Comparison of ENCODE assay signal across 8 cellular contexts in genomic region chr1:154191990-154192450, GRCh38. TPM values are rescaled to one million over a fixed set of nuclear protein-coding genes. Genes with fewer than 3 reads are reported as not detected.
DNase-seq lines count a peak whose midpoint lies in the region; ATAC-seq lines count a peak whose summit lies in the region.

Gene TPM3 (minus strand): TSS chr1:154192100. CDS start chr1:154192018, 82 bp downstream.

- H3K27ac Mint-ChIP-seq in activated CD8-positive, alpha-beta T cell treated with anti-CD3 and anti-CD28 coated beads, Interleukin-2, amount 10 ng/mL, durations not matched to agents 7 days and 5 days, result no peak within 1 kb of the TSS
- H3K27ac Mint-ChIP-seq in stimulated activated naive B cell treated with anti-CD40 and anti-IgM and Interleukin-4, amounts not matched to agents 10 μg/mL and 1 μg/mL and 100 μg/mL, for 72 hours, result no peak within 1 kb of the TSS

- peaks cover 49% of the 10 kb centered on the region for H3K27me3 Mint-ChIP-seq in activated CD8-positive, alpha-beta T cell treated with anti-CD3 and anti-CD28 coated beads, Interleukin-2, amount 10 ng/mL, durations not matched to agents 7 days and 5 days (ENCODE audit: low read depth)
- peaks cover 26 to 31% of the 10 kb centered on the region in 2 donors for H3K27me3 Mint-ChIP-seq in stimulated activated naive B cell treated with anti-CD40 and anti-IgM and Interleukin-4, amounts not matched to agents 10 μg/mL and 1 μg/mL and 100 μg/mL, for 72 hours

- H3K27ac ChIP-seq in iPS-20b (ENCODE audit: low read length), result no peak within 1 kb of the TSS

- peaks cover 12% of the 10 kb centered on the region; the same call in 1 of the 2 replicates for H3K4me1 ChIP-seq in iPS-20b (ENCODE audit: insufficient read depth, low read length)

- peak within 1 kb of the TSS; percentile 40; the same call in 1 of the 2 replicates for H3K9ac ChIP-seq in iPS-20b (ENCODE audit: low read depth, low read length)

- no peaks in the 10 kb centered on the region for H3K36me3 ChIP-seq in iPS-20b (ENCODE audit: insufficient read depth, low read depth, low read length)

- CTCF ChIA-PET in activated CD8-positive, alpha-beta T cell treated with anti-CD3 and anti-CD28 coated beads, Interleukin-2, amount 10 ng/mL, durations not matched to agents 7 days and 5 days (lab: Charles Lee), result interaction anchor here (1.0 to 1.8 kb wide), 3 partner anchors 12 to 143 kb away, joined by 3 to 5 read pairs (median 4); no protein-coding TSS in a partner anchor

- H3K4me3 ChIP-seq in iPS-20b (ENCODE audit: low read length), result no peak within 1 kb of the TSS

- no peaks in the 10 kb centered on the region for H3K36me3 Mint-ChIP-seq in activated CD8-positive, alpha-beta T cell treated with anti-CD3 and anti-CD28 coated beads, Interleukin-2, amount 10 ng/mL, durations not matched to agents 7 days and 5 days (ENCODE audit: low read depth)
- no peaks in the 10 kb centered on the region for H3K36me3 Mint-ChIP-seq in stimulated activated naive B cell treated with anti-CD40 and anti-IgM and Interleukin-4, amounts not matched to agents 10 μg/mL and 1 μg/mL and 100 μg/mL, for 72 hours

- no peak within 1 kb of the TSS for H3K4me3 Mint-ChIP-seq in activated CD8-positive, alpha-beta T cell treated with anti-CD3 and anti-CD28 coated beads, Interleukin-2, amount 10 ng/mL, durations not matched to agents 7 days and 5 days
- no peak within 1 kb of the TSS for H3K4me3 Mint-ChIP-seq in stimulated activated naive B cell treated with anti-CD40 and anti-IgM and Interleukin-4, amounts not matched to agents 10 μg/mL and 1 μg/mL and 100 μg/mL, for 72 hours

- ATAC-seq in activated CD8-positive, alpha-beta T cell treated with anti-CD3 and anti-CD28 coated beads, Interleukin-2, amount 10 ng/mL, durations not matched to agents 7 days and 5 days, result peak; percentile 31
- peak; percentile 59 to 80 for ATAC-seq in stimulated activated naive B cell treated with anti-CD40 and anti-IgM and Interleukin-4, amounts not matched to agents 10 μg/mL and 1 μg/mL and 100 μg/mL, for 72 hours (replicated peaks)
- ATAC-seq in HG02678 (IDR thresholded peaks at IDR 0.05; ENCODE audit: unreplicated experiment), result no peak

- DNase-seq in M059J (ENCODE audit: low read depth) (peak; percentile 15), SHP77 treated with DMSO at 0.1 percent for 48 hours (lab: John Stamatoyannopoulos, UW) (no peak), nucleus accumbens (lab: John Stamatoyannopoulos, UW) (no peak)
- no peak for DNase-seq in activated CD8-positive, alpha-beta T cell treated with anti-CD3 and anti-CD28 coated beads, Interleukin-2, amount 10 ng/mL, durations not matched to agents 7 days and 5 days
- DNase-seq in stimulated activated naive B cell treated with anti-CD40 and anti-IgM and Interleukin-4, amounts not matched to agents 10 μg/mL and 1 μg/mL and 100 μg/mL, for 72 hours, result no peak
- DNase-seq in stimulated activated CD4-positive, alpha-beta T cell treated with anti-CD3 and anti-CD28 coated beads, Interleukin-2, amount 100 ng/mL, for 24 hours, result no peak

- POLR2A ChIA-PET in activated CD8-positive, alpha-beta T cell treated with anti-CD3 and anti-CD28 coated beads, Interleukin-2, amount 10 ng/mL, durations not matched to agents 7 days and 5 days (lab: Charles Lee), result no interaction called here

- no peaks in the 10 kb centered on the region for H3K9me3 Mint-ChIP-seq in activated CD8-positive, alpha-beta T cell treated with anti-CD3 and anti-CD28 coated beads, Interleukin-2, amount 10 ng/mL, durations not matched to agents 7 days and 5 days (ENCODE audit: insufficient read depth)
- H3K9me3 Mint-ChIP-seq in stimulated activated naive B cell treated with anti-CD40 and anti-IgM and Interleukin-4, amounts not matched to agents 10 μg/mL and 1 μg/mL and 100 μg/mL, for 72 hours, result no peaks in the 10 kb centered on the region

- H3K4me1 Mint-ChIP-seq in activated CD8-positive, alpha-beta T cell treated with anti-CD3 and anti-CD28 coated beads, Interleukin-2, amount 10 ng/mL, durations not matched to agents 7 days and 5 days (ENCODE audit: low read depth), result peaks cover 8% of the 10 kb centered on the region
- H3K4me1 Mint-ChIP-seq in stimulated activated naive B cell treated with anti-CD40 and anti-IgM and Interleukin-4, amounts not matched to agents 10 μg/mL and 1 μg/mL and 100 μg/mL, for 72 hours, result peaks cover 9 to 16% of the 10 kb centered on the region in 2 donors

- peaks cover 10% of the 10 kb centered on the region; the same call in 1 of the 2 replicates for H3K27me3 ChIP-seq in iPS-20b (ENCODE audit: insufficient read depth, low read length)

- no peaks in the 10 kb centered on the region for H3K9me3 ChIP-seq in iPS-20b (ENCODE audit: insufficient read depth, low read depth, low read length)

RNA-seq across cellular contexts. Expression of gene TPM3, which starts in this region (rescaled TPM):
- total RNA-seq in M059J (2014; rRNA removed; shearing (Covaris generic)), result 679 and 714 TPM in 2 replicates
- total RNA-seq in activated CD8-positive, alpha-beta T cell treated with anti-CD3 and anti-CD28 coated beads, Interleukin-2, amount 10 ng/mL, durations not matched to agents 7 days and 5 days, result 100 to 1,000 TPM; 856 to 880 TPM
